ENCODE assay signal across 18 cellular contexts in genomic region chr12:78189656-78190055, GRCh38.
"Had no signal": no experiment of that assay in that cellular context is flagged by ENCODE, and none has a peak within 500 bp of the region (broad histone marks: within the 10 kb centered on the region; RNA-seq: fewer than 3 reads in every experiment).

No MANE protein-coding gene starts in this region.

- DNase-seq: effector memory CD8-positive, alpha-beta T cell; heart left ventricle; hippocampal formation; kidney glomerular epithelial cell; mesendoderm; naive thymus-derived CD4-positive, alpha-beta T cell; nephron progenitor cell; sigmoid colon; stimulated activated CD4-positive, alpha-beta T cell treated with anti-CD3 and anti-CD28 coated beads, Interleukin-12 subunit alpha, Interleukin-12 subunit beta, amount 100 ng/mL, for 4 hours; stimulated activated naive CD4-positive, alpha-beta T cell; stomach; substantia nigra; trophoblast cell had no signal

- H3K36me3 ChIP-seq: esophagus muscularis mucosa, right atrium auricular region, sigmoid colon, stomach, thoracic aorta had no signal

- H3K27ac ChIP-seq: epithelial cell of prostate, esophagus muscularis mucosa, heart left ventricle, right atrium auricular region, sigmoid colon, skin epidermis, stomach, thoracic aorta had no signal

- ATAC-seq: effector memory CD8-positive, alpha-beta T cell; heart left ventricle; naive thymus-derived CD4-positive, alpha-beta T cell had no signal

- H3K27me3 ChIP-seq: esophagus muscularis mucosa, heart left ventricle, right atrium auricular region, sigmoid colon, stomach had no signal

- H3K4me1 ChIP-seq: esophagus muscularis mucosa, heart left ventricle, right atrium auricular region, sigmoid colon, stomach had no signal

- H3K4me3 ChIP-seq: esophagus muscularis mucosa, heart left ventricle, right atrium auricular region, sigmoid colon, skin epidermis, stomach, thoracic aorta had no signal

- H3K9me3 ChIP-seq: esophagus muscularis mucosa, heart left ventricle, right atrium auricular region, sigmoid colon, stomach, thoracic aorta had no signal
